In the genomic region with DNA sequence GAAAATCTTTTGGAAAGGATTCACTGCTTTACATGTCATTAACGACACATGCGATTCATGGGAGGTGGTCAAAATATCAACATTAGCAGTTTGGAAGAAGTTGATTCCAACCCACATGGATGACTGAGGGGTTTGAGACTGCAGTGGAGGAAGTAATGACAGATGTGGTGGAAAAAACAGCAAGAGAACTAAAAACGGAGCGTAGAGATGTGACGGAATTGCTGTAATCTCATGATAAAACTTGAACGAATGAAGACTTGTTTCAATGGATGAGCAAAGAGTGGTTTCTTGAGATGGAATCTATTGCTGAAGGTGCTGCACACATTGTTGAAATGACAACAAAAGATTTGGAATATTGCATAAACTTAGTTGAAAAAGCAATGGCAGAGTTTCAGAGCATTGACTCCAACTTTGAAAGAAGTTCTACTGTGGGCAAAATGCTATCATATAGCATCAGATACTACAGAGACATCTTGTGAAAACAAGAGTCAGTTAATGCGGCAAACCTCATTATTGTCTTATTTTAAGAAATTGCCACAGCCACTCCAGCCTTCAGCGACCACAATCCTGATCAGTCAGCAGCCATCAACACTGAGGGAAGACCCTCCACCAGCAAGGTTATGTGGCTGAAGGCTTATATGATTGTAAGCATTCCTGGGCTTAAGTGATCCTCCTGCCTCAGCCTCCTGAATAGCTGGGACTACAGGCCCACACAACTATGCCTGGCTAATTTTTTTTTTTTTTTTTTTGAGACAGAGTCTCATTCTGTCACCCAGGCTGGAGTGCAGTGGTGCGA, we compare ENCODE assay signal across 19 cellular contexts. TPM values are rescaled to one million over a fixed set of nuclear protein-coding genes. Genes with fewer than 3 reads are reported as not detected.
A peak's percentile ranks its signal among the peaks of the same experiment; 100 is the strongest.
DNase-seq lines count a peak whose midpoint lies in the region; ATAC-seq lines count a peak whose summit lies in the region.
"Had no signal": no experiment of that assay in that cellular context is flagged by ENCODE, and none has a peak within 500 bp of the region (broad histone marks: within the 10 kb centered on the region; RNA-seq: fewer than 3 reads in every experiment).

No MANE protein-coding gene starts in this region.

- H3K27me3 ChIP-seq in BLaER1 = no peaks in the 10 kb centered on the region
- H3K27me3 ChIP-seq in CD8-positive, alpha-beta memory T cell (ENCODE audit: insufficient read depth, low read length, poor library complexity, severe bottlenecking) = no peaks in the 10 kb centered on the region
- no peaks in the 10 kb centered on the region for H3K27me3 ChIP-seq in naive thymus-derived CD4-positive, alpha-beta T cell (ENCODE audit: control insufficient read depth in 2 of 2, insufficient read depth in 2 of 2, low read length in 2 of 2)
- H3K27me3 ChIP-seq: spleen, stomach had no signal

- ATAC-seq in naive thymus-derived CD4-positive, alpha-beta T cell = no peak
- ATAC-seq in GM18907 (IDR thresholded peaks at IDR 0.05; ENCODE audit: unreplicated experiment) = no peak
- ATAC-seq in HG03045 (IDR thresholded peaks at IDR 0.05; ENCODE audit: unreplicated experiment) = no peak
- ATAC-seq in HG03565 (IDR thresholded peaks at IDR 0.05; ENCODE audit: unreplicated experiment) = no peak
- ATAC-seq: left colon, Panc1 had no signal

- H3K4me3 ChIP-seq in BLaER1 = no peak overlapping the region
- no peak overlapping the region for H3K4me3 ChIP-seq in CD8-positive, alpha-beta memory T cell (ENCODE audit: low read length)
- no peak overlapping the region for H3K4me3 ChIP-seq in naive thymus-derived CD4-positive, alpha-beta T cell (ENCODE audit: low read length)
- H3K4me3 ChIP-seq: spleen, stomach had no signal

- peaks cover 60% of the 10 kb centered on the region for H3K36me3 ChIP-seq in BLaER1
- peaks cover 20% of the 10 kb centered on the region for H3K36me3 ChIP-seq in CD8-positive, alpha-beta memory T cell (ENCODE audit: insufficient read depth, low read length)
- peaks cover 1 to 40% (median 15%) of the 10 kb centered on the region in 3 experiments for H3K36me3 ChIP-seq in naive thymus-derived CD4-positive, alpha-beta T cell (ENCODE audit: control insufficient read depth in 2 of 3, insufficient read depth in 3 of 3, low read length in 3 of 3)

- intact Hi-C loops in activated T-helper 1 cell treated with anti-CD3 and anti-CD28 coated beads, Interleukin-12 subunit alpha, Interleukin-12 subunit beta, Interleukin-2, Interleukin-4 antibody, amounts not matched to agents 30 ng/mL and 10 ng/mL and 1 ng/mL, durations not matched to agents 14 hours and 24 hours and 36 hours (cut with micrococcal nuclease) = no loop called here
- intact Hi-C loops in naive thymus-derived CD4-positive, alpha-beta T cell (cut with micrococcal nuclease) = no loop called here

- no peak overlapping the region for H3K9ac ChIP-seq in BLaER1

- H3K27ac Mint-ChIP-seq in CD8-positive, alpha-beta memory T cell = peak overlapping the region in 7 of 8 donors; percentile 18 to 73 (median 48)
- H3K27ac Mint-ChIP-seq in activated T-helper 1 cell treated with anti-CD3 and anti-CD28 coated beads, Interleukin-12 subunit alpha, Interleukin-12 subunit beta, Interleukin-2, Interleukin-4 antibody, amounts not matched to agents 30 ng/mL and 10 ng/mL and 1 ng/mL, durations not matched to agents 14 hours and 24 hours and 36 hours = peak overlapping the region; percentile 13
- peak overlapping the region in 6 of 9 donors; percentile 1 to 79 (median 18) for H3K27ac Mint-ChIP-seq in naive thymus-derived CD4-positive, alpha-beta T cell
- H3K27ac Mint-ChIP-seq: mesothelial cell of epicardium had no signal

- H3K4me2 ChIP-seq in BLaER1 = 0 out of 2 replicates have a peak overlapping the region, but pooled peaks have one; percentile 1

- no peaks in the 10 kb centered on the region for H3K9me3 Mint-ChIP-seq in CD8-positive, alpha-beta memory T cell
- no peaks in the 10 kb centered on the region for H3K9me3 Mint-ChIP-seq in activated T-helper 1 cell treated with anti-CD3 and anti-CD28 coated beads, Interleukin-12 subunit alpha, Interleukin-12 subunit beta, Interleukin-2, Interleukin-4 antibody, amounts not matched to agents 30 ng/mL and 10 ng/mL and 1 ng/mL, durations not matched to agents 14 hours and 24 hours and 36 hours
- peaks cover 0 to 4% (median 0%) of the 10 kb centered on the region in 11 donors for H3K9me3 Mint-ChIP-seq in naive thymus-derived CD4-positive, alpha-beta T cell

- H3K27me3 Mint-ChIP-seq in CD8-positive, alpha-beta memory T cell = no peaks in the 10 kb centered on the region
- H3K27me3 Mint-ChIP-seq in activated T-helper 1 cell treated with anti-CD3 and anti-CD28 coated beads, Interleukin-12 subunit alpha, Interleukin-12 subunit beta, Interleukin-2, Interleukin-4 antibody, amounts not matched to agents 30 ng/mL and 10 ng/mL and 1 ng/mL, durations not matched to agents 14 hours and 24 hours and 36 hours (ENCODE audit: insufficient read depth) = no peaks in the 10 kb centered on the region
- no peaks in the 10 kb centered on the region for H3K27me3 Mint-ChIP-seq in naive thymus-derived CD4-positive, alpha-beta T cell

- 0 out of 2 replicates have a peak overlapping the region, but pooled peaks have one; percentile 35 for H3K27ac ChIP-seq in BLaER1
- no peak overlapping the region for H3K27ac ChIP-seq in CD8-positive, alpha-beta memory T cell (ENCODE audit: low read depth, low read length)
- H3K27ac ChIP-seq in naive thymus-derived CD4-positive, alpha-beta T cell (ENCODE audit: low read depth, low read length) = no peak overlapping the region
- H3K27ac ChIP-seq: spleen had no signal

- peaks cover 78% of the 10 kb centered on the region for H4K20me1 ChIP-seq in BLaER1

- H3K4me1 Mint-ChIP-seq in CD8-positive, alpha-beta memory T cell = peaks cover 29 to 45% (median 42%) of the 10 kb centered on the region in 3 donors
- peaks cover 17% of the 10 kb centered on the region for H3K4me1 Mint-ChIP-seq in activated T-helper 1 cell treated with anti-CD3 and anti-CD28 coated beads, Interleukin-12 subunit alpha, Interleukin-12 subunit beta, Interleukin-2, Interleukin-4 antibody, amounts not matched to agents 30 ng/mL and 10 ng/mL and 1 ng/mL, durations not matched to agents 14 hours and 24 hours and 36 hours (ENCODE audit: low read depth)
- peaks cover 16 to 39% (median 33%) of the 10 kb centered on the region in 7 donors for H3K4me1 Mint-ChIP-seq in naive thymus-derived CD4-positive, alpha-beta T cell

- CTCF ChIA-PET in CD8-positive, alpha-beta memory T cell (lab: Charles Lee) = interaction anchor here (2.8 kb wide), 1 partner anchor 11 kb away, joined by 9 read pairs; no protein-coding TSS in a partner anchor
- CTCF ChIA-PET in naive thymus-derived CD4-positive, alpha-beta T cell (lab: Charles Lee) = no interaction called here

- POLR2A ChIA-PET in CD8-positive, alpha-beta memory T cell (lab: Charles Lee) = interaction anchor here (1.0 kb wide), 1 partner anchor 13 kb away, joined by 3 read pairs; no protein-coding TSS in a partner anchor
- POLR2A ChIA-PET in naive thymus-derived CD4-positive, alpha-beta T cell (lab: Charles Lee) = interaction anchor here (1.0 to 1.5 kb wide), 2 partner anchors 10 to 92 kb away, joined by 3 to 5 read pairs; no protein-coding TSS in a partner anchor

- peaks cover 13% of the 10 kb centered on the region for H3K9me3 ChIP-seq in BLaER1
- no peaks in the 10 kb centered on the region for H3K9me3 ChIP-seq in CD8-positive, alpha-beta memory T cell (ENCODE audit: low read length)
- no peaks in the 10 kb centered on the region for H3K9me3 ChIP-seq in naive thymus-derived CD4-positive, alpha-beta T cell (ENCODE audit: control insufficient read depth in 2 of 3, low read length in 3 of 3)
- H3K9me3 ChIP-seq: spleen, stomach had no signal

- peaks cover 47% of the 10 kb centered on the region for H3K4me1 ChIP-seq in BLaER1
- H3K4me1 ChIP-seq in CD8-positive, alpha-beta memory T cell (ENCODE audit: insufficient read depth, low read length) = peaks cover 9% of the 10 kb centered on the region
- no peaks in the 10 kb centered on the region for H3K4me1 ChIP-seq in naive thymus-derived CD4-positive, alpha-beta T cell (ENCODE audit: control insufficient read depth in 2 of 2, insufficient read depth in 2 of 2, low read length in 2 of 2)

- peaks cover 12 to 60% (median 15%) of the 10 kb centered on the region in 3 donors for H3K36me3 Mint-ChIP-seq in CD8-positive, alpha-beta memory T cell
- peaks cover 33% of the 10 kb centered on the region for H3K36me3 Mint-ChIP-seq in activated T-helper 1 cell treated with anti-CD3 and anti-CD28 coated beads, Interleukin-12 subunit alpha, Interleukin-12 subunit beta, Interleukin-2, Interleukin-4 antibody, amounts not matched to agents 30 ng/mL and 10 ng/mL and 1 ng/mL, durations not matched to agents 14 hours and 24 hours and 36 hours (ENCODE audit: low read depth)
- peaks cover 6 to 48% (median 40%) of the 10 kb centered on the region in 5 donors for H3K36me3 Mint-ChIP-seq in naive thymus-derived CD4-positive, alpha-beta T cell

- H3K4me3 Mint-ChIP-seq in CD8-positive, alpha-beta memory T cell = no peak overlapping the region
- H3K4me3 Mint-ChIP-seq in activated T-helper 1 cell treated with anti-CD3 and anti-CD28 coated beads, Interleukin-12 subunit alpha, Interleukin-12 subunit beta, Interleukin-2, Interleukin-4 antibody, amounts not matched to agents 30 ng/mL and 10 ng/mL and 1 ng/mL, durations not matched to agents 14 hours and 24 hours and 36 hours = no peak overlapping the region
- H3K4me3 Mint-ChIP-seq in naive thymus-derived CD4-positive, alpha-beta T cell = no peak overlapping the region
- H3K4me3 Mint-ChIP-seq: mesothelial cell of epicardium had no signal

- no peak for DNase-seq in CD8-positive, alpha-beta memory T cell
- DNase-seq in activated T-helper 1 cell treated with anti-CD3 and anti-CD28 coated beads, Interleukin-12 subunit alpha, Interleukin-12 subunit beta, Interleukin-2, Interleukin-4 antibody, amounts not matched to agents 30 ng/mL and 10 ng/mL and 1 ng/mL, durations not matched to agents 14 hours and 24 hours and 36 hours (ENCODE audit: low spot score) = no peak
- no peak for DNase-seq in naive thymus-derived CD4-positive, alpha-beta T cell
- DNase-seq: activated naive CD4-positive, alpha-beta T cell treated with anti-CD3 and anti-CD28 coated beads, Interleukin-2, amount 50 U/mL, for 16 hours; HCEC 1CT; NCI-H1417; NCI-H510A; stimulated activated CD4-positive, alpha-beta T cell treated with anti-CD3 and anti-CD28 coated beads, Interleukin-4, amount 100 ng/mL, for 4 hours; stomach; T-helper 9 cell; trophoblast cell had no signal

RNA-seq across cellular contexts. Expression of a gene that starts 19.2 kb away (rescaled TPM):
- total RNA-seq in CD8-positive, alpha-beta memory T cell = 100 to 1,000 TPM; 572 to 579 TPM
- 370 TPM for polyA plus RNA-seq in CD8-positive, alpha-beta memory T cell
- total RNA-seq in activated T-helper 1 cell treated with anti-CD3 and anti-CD28 coated beads, Interleukin-12 subunit alpha, Interleukin-12 subunit beta, Interleukin-2, Interleukin-4 antibody, amounts not matched to agents 30 ng/mL and 10 ng/mL and 1 ng/mL, durations not matched to agents 14 hours and 24 hours and 36 hours = 525 and 546 TPM in 2 replicates
- 100 to 1,000 TPM; 317 to 510 (median 426) TPM for total RNA-seq in naive thymus-derived CD4-positive, alpha-beta T cell
- 100 to 1,000 TPM; 359 to 403 TPM for polyA plus RNA-seq in naive thymus-derived CD4-positive, alpha-beta T cell
